Comparison of ENCODE assay signal across 8 cellular contexts in the genomic region with DNA sequence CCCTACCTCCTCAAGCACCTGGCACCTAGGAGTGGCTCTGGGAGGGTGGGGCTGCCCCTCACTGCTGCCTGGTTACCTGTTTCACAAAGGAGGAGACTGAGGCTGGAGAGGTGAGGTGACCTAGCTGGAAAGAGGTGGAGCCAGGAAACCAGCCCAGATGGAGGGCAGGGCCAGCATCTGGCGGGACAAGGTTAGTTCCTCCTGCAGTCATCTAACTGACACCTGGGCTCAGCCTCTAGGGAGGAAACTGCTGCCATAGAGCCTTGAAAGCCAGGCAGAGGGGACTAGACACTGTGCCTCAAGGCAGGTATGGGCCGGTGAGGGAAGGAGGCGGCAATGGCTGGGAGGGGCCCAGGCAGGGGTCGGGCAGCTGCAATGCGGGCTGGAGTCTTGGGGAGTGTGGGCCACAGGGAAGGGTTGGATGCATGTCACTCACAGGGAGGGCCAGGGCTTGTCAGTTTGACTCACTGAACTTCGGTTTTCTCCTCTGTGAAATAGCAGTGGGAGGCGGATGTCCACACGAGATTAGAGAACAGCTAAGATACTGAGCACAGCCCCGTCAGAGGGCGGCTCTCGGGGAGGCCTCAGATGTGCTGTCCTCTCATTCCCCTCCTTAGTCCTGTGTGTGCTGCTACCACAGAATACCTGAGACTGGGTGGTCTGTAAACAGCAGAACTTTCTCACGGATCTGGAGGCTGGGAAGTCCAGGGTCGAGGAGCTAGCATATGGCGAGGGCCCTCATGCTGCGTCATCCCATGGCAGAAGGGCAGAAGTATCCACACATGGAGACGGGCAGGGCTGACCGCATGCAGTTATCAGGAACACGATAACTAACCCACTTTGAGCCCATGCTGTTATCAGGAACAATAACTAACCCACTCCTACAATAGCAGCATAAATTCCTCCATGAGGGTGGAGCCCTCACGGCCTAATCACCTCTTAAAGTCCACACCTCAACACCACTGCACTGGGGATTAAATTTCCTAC. TPM values are rescaled to one million over a fixed set of nuclear protein-coding genes. Genes with fewer than 3 reads are reported as not detected.
DNase-seq lines count a peak whose midpoint lies in the region; ATAC-seq and TF ChIP-seq lines count a peak whose summit lies in the region.
"Had no signal": no experiment of that assay in that cellular context is flagged by ENCODE, and none has a peak within 500 bp of the region (broad histone marks: within the 10 kb centered on the region; RNA-seq: fewer than 3 reads in every experiment).

No MANE protein-coding gene starts in this region.

- H3K9ac ChIP-seq in H9 (ENCODE audit: extremely low read depth, insufficient read length, low read length) (no peak overlapping the region), OCI-LY3 (ENCODE audit: low read length) (peak overlapping the region; percentile 89)

- H3K4ac ChIP-seq in H9 (ENCODE audit: low read depth, low read length): no peak overlapping the region

- peaks cover 8% of the 10 kb centered on the region for H3K27me3 Mint-ChIP-seq in H9 (ENCODE audit: low read depth)

- H3K56ac ChIP-seq in H9 (ENCODE audit: insufficient read length, low read depth, low read length): no peak overlapping the region

- no peak overlapping the region for H3K14ac ChIP-seq in H9 (ENCODE audit: insufficient read depth, low read length)

- peak overlapping the region in 1 of 2 experiments; percentile 40; a peak in 1 of 5 replicates for H3K4me3 Mint-ChIP-seq in H9

- H3K36me3 ChIP-seq in OCI-LY3 (replicated peaks; ENCODE audit: low read depth, low read length) (peaks cover 27% of the 10 kb centered on the region), gastroesophageal sphincter (no peaks in the 10 kb centered on the region), spleen (peaks cover 0 to 7% (median 0%) of the 10 kb centered on the region in 6 donors)

- TF ChIP-seq POLR2A in gastroesophageal sphincter (IDR thresholded peaks at IDR 0.05) (no peak), spleen (IDR thresholded peaks at IDR 0.05) (no peak)

- no peak overlapping the region for H2BK20ac ChIP-seq in H9 (ENCODE audit: low read depth, low read length, poor library complexity, severe bottlenecking)

- H3K4me1 ChIP-seq in H9 (ENCODE audit: insufficient read depth, low read length): peaks cover 3% of the 10 kb centered on the region; the same call in 1 of the 2 replicates
- peaks cover 57% of the 10 kb centered on the region for H3K4me1 ChIP-seq in OCI-LY3 (ENCODE audit: low read length)
- H3K4me1 ChIP-seq in gastroesophageal sphincter: peaks cover 0 to 78% (median 15%) of the 10 kb centered on the region in 3 donors
- H3K4me1 ChIP-seq in spleen: peaks cover 24 to 77% (median 50%) of the 10 kb centered on the region in 6 donors

- H2BK15ac ChIP-seq in H9 (ENCODE audit: low read depth, low read length): no peak overlapping the region

- H2BK120ac ChIP-seq in H9 (ENCODE audit: low read depth, low read length, poor library complexity, severe bottlenecking): no peak overlapping the region

- no peak for TF ChIP-seq EP300 in gastroesophageal sphincter (IDR thresholded peaks at IDR 0.05)

- TF ChIP-seq CTCF in H9 (conservative IDR thresholded peaks at IDR 0.05): no peak
- TF ChIP-seq CTCF in OCI-LY3 (IDR thresholded peaks at IDR 0.05; ENCODE audit: low read depth, low read length): no peak
- no peak for TF ChIP-seq CTCF in gastroesophageal sphincter (IDR thresholded peaks at IDR 0.05)
- no peak for TF ChIP-seq CTCF in spleen (IDR thresholded peaks at IDR 0.05 in 8 of 11, conservative IDR thresholded peaks at IDR 0.05 in 3 of 11)

- H3K4me3 ChIP-seq in OCI-LY3 (ENCODE audit: low read length) (peak overlapping the region; percentile 72), gastroesophageal sphincter (no peak overlapping the region), spleen (no peak overlapping the region)

- H3K18ac ChIP-seq in H9 (ENCODE audit: insufficient read length, low read depth, low read length): no peak overlapping the region

- peaks cover 49 to 69% of the 10 kb centered on the region in 2 experiments for H3K4me1 Mint-ChIP-seq in H9

- H3K4me2 ChIP-seq in H9 (ENCODE audit: insufficient read depth, insufficient read length, low read length) (no peak overlapping the region), OCI-LY3 (ENCODE audit: low read length) (peak overlapping the region; percentile 94)

- no peak for ATAC-seq in gastroesophageal sphincter
- ATAC-seq in HG03139 (IDR thresholded peaks at IDR 0.05; ENCODE audit: unreplicated experiment): no peak
- ATAC-seq in GM18873 (IDR thresholded peaks at IDR 0.05; ENCODE audit: low FRiP score, unreplicated experiment): no peak

- no peak overlapping the region for H2BK5ac ChIP-seq in H9 (ENCODE audit: insufficient read length, low read length)

- H2BK12ac ChIP-seq in H9 (ENCODE audit: insufficient read length, low read depth, low read length): no peak overlapping the region

- DNase-seq in H9 (peak; percentile 57), spleen (no peak)
- DNase-seq in activated CD4-positive, alpha-beta T cell treated with anti-CD3 and anti-CD28 coated beads, Interleukin-2, amount 50 U/mL, for 48 hours: no peak
- DNase-seq: NK-92 treated with Interleukin-12 subunit alpha and Interleukin-12 subunit beta, amount 100 ng/mL, for 24 hours had no signal

- H2AFZ ChIP-seq in H9 (ENCODE audit: low read length) (no peak overlapping the region), OCI-LY3 (ENCODE audit: low read depth, low read length) (no peak overlapping the region)

- H4K20me1 ChIP-seq in H9 (ENCODE audit: control insufficient read depth, insufficient read depth, insufficient read length): peaks cover 2% of the 10 kb centered on the region
- H4K20me1 ChIP-seq in OCI-LY3 (ENCODE audit: insufficient read depth, low read length): peaks cover 70% of the 10 kb centered on the region

- H3K9me3 ChIP-seq in H9 (ENCODE audit: control insufficient read depth, low read depth, low read length): no peaks in the 10 kb centered on the region
- H3K9me3 ChIP-seq in OCI-LY3 (ENCODE audit: insufficient read depth, low read length): no peaks in the 10 kb centered on the region
- H3K9me3 ChIP-seq in gastroesophageal sphincter: no peaks in the 10 kb centered on the region
- no peaks in the 10 kb centered on the region for H3K9me3 ChIP-seq in spleen

- H3K27ac ChIP-seq in H9 (ENCODE audit: insufficient read length, low read depth, low read length): no peak overlapping the region
- peak overlapping the region; percentile 95 for H3K27ac ChIP-seq in OCI-LY3 (ENCODE audit: low read length)
- H3K27ac ChIP-seq in gastroesophageal sphincter: peak overlapping the region in 3 of 4 donors; percentile 54 to 57 (median 55)
- H3K27ac ChIP-seq in spleen: peak overlapping the region in 7 of 8 donors; percentile 63 to 83 (median 75)

- H3K23me2 ChIP-seq in H9 (ENCODE audit: insufficient read length, low read depth, low read length, poor library complexity, severe bottlenecking): no peaks in the 10 kb centered on the region

- no peaks in the 10 kb centered on the region for H3K36me3 Mint-ChIP-seq in H9 (ENCODE audit: insufficient read depth in 1 of 3, low read depth in 3 of 3)

- WGBS in H9 (ENCODE audit: extremely low coverage, insufficient read length, low lambda C conversion rate): no CpG with 5 or more reads among the region's 19 CpGs
- WGBS in gastroesophageal sphincter (ENCODE audit: low coverage in 1 of 2), 2 donors: 58 to 72% methylated on average over 3 to 12 of the region's 19 CpGs
- 73 to 82% (median 75%) methylated on average over 16 to 19 of the region's 19 CpGs for WGBS in spleen, 5 donors

- H4K91ac ChIP-seq in H9 (ENCODE audit: insufficient read length, low read depth, low read length): no peak overlapping the region

- no peaks in the 10 kb centered on the region for H3K9me3 Mint-ChIP-seq in H9

- H3K27me3 ChIP-seq in H9 (ENCODE audit: insufficient read depth, low read length) (no peaks in the 10 kb centered on the region), OCI-LY3 (ENCODE audit: low read depth, low read length) (no peaks in the 10 kb centered on the region), gastroesophageal sphincter (peaks cover 25% of the 10 kb centered on the region), spleen (replicated peaks in 1 of 7) (no peaks in the 10 kb centered on the region)

- no peak overlapping the region for H3K23ac ChIP-seq in H9 (ENCODE audit: insufficient read length, low read depth, low read length)

- no peaks in the 10 kb centered on the region for H3K79me2 ChIP-seq in H9 (ENCODE audit: insufficient read depth, low read length)
- H3K79me2 ChIP-seq in OCI-LY3 (ENCODE audit: low read length): peaks cover 100% of the 10 kb centered on the region

- H3K79me1 ChIP-seq in H9 (ENCODE audit: insufficient read depth, low read depth, low read length, poor library complexity, severe bottlenecking): no peaks in the 10 kb centered on the region

- H3K27ac Mint-ChIP-seq in H9: peak overlapping the region in 2 of 3 experiments; percentile 32 to 55; a peak in 1 of 7 replicates

- intact Hi-C loops in spleen (cut with DNase I; ENCODE audit: low total_unique reads): no loop called here

- H4K8ac ChIP-seq in H9 (replicated peaks; ENCODE audit: insufficient read length, low read depth, low read length): no peak overlapping the region

- H2AK5ac ChIP-seq in H9 (ENCODE audit: insufficient read length, low read length): no peak overlapping the region

- H3T11ph ChIP-seq in H9 (ENCODE audit: low read length): no peak overlapping the region

- no peak overlapping the region for H4K5ac ChIP-seq in H9 (ENCODE audit: insufficient read length, low read depth, low read length)

RNA-seq across cellular contexts. Expression of gene MGAT3, which starts 16.1 kb away (rescaled TPM):
- 4.7 and 5.0 TPM in 2 replicates for total RNA-seq in H9 (2021)
- total RNA-seq in gastroesophageal sphincter: 1 to 10 TPM; 2.6 to 3.9 (median 2.9) TPM
- 10 to 100 TPM in 4 of 7 donors, 1 to 10 TPM in 3; 8.1 to 14.4 (median 10.6) TPM for total RNA-seq in spleen
- 1 to 10 TPM; 1.3 to 4.2 (median 1.5) TPM for polyA plus RNA-seq in spleen

RNA-seq across cellular contexts. Expression of gene MIEF1, which starts 29.2 kb away (rescaled TPM):
- total RNA-seq in H9 (2021) (32.6 and 34.7 TPM in 2 replicates), gastroesophageal sphincter (10 to 100 TPM; 17.8 to 28.3 (median 21.4) TPM), spleen (10 to 100 TPM; 24.4 to 31.4 (median 27.5) TPM)
- 10 to 100 TPM in 1 of 3 donors, 1 to 10 TPM in 2; 5.8 to 11.2 (median 6.7) TPM for polyA plus RNA-seq in spleen

RNA-seq across cellular contexts. Expression of gene ATF4, which starts 47.5 kb away (rescaled TPM):
- total RNA-seq in H9 (2021) (455 TPM in 2 replicates), gastroesophageal sphincter (100 to 1,000 TPM; 450 to 718 (median 563) TPM), spleen (100 to 1,000 TPM; 190 to 286 (median 256) TPM)
- polyA plus RNA-seq in spleen: 100 to 1,000 TPM; 341 to 414 (median 357) TPM

RNA-seq across cellular contexts. Expression of gene RPS19BP1, which starts 59.7 kb away (rescaled TPM):
- total RNA-seq in H9 (2021) (65.0 and 72.2 TPM in 2 replicates), gastroesophageal sphincter (100 to 1,000 TPM; 144 to 176 (median 160) TPM), spleen (100 to 1,000 TPM in 2 of 7 donors, 10 to 100 TPM in 5; 55.8 to 147 (median 57.3) TPM)
- 100 to 1,000 TPM; 154 to 210 (median 181) TPM for polyA plus RNA-seq in spleen
